In the genomic region with DNA sequence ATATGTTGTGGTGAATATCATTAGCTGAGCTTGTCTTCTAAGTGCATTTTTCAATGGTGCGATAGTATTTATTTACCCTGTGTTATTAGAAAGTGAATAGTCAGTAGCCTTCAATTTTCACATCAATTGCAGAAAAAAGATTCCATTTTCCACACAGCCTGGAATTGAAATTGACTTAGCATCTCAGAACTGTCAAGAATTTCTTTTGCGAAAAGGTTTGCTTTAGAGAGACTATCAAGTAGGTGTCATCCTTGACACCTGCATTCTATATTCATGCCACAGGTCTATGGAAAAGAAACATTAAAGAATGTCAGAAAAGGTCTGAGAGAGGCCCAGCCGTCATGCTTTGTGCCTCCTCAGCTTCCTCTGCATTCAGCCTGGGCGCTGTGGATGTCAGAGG, we compare ENCODE assay signal across 28 cellular contexts.
DNase-seq lines count a peak whose midpoint lies in the region; TF ChIP-seq lines count a peak whose summit lies in the region.
"Had no signal": no experiment of that assay in that cellular context is flagged by ENCODE, and none has a peak within 500 bp of the region (broad histone marks: within the 10 kb centered on the region; RNA-seq: fewer than 3 reads in every experiment).

No MANE protein-coding gene starts in this region.

- peak; percentile 99 for TF ChIP-seq EP300 in neural cell (conservative IDR thresholded peaks at IDR 0.05; ENCODE audit: poor library complexity, severe bottlenecking)

- H3K9me3 ChIP-seq in neural cell (ENCODE audit: low read length), result no peaks in the 10 kb centered on the region
- H3K9me3 ChIP-seq: A549; BE2C; BLaER1; BLaER1 treated with 17β-estradiol and CSF1 and Interleukin-3, amounts not matched to agents 10 nM and 100 nM; Caco-2 had no signal

- H3K9ac ChIP-seq in neural cell (ENCODE audit: low read length), result peak overlapping the region; percentile 28
- H3K9ac ChIP-seq: BLaER1; BLaER1 treated with 17β-estradiol and CSF1 and Interleukin-3, amounts not matched to agents 10 nM and 100 nM had no signal

- H4K20me1 ChIP-seq in neural cell (ENCODE audit: insufficient read depth), result no peaks in the 10 kb centered on the region
- H4K20me1 ChIP-seq: BLaER1; BLaER1 treated with 17β-estradiol and CSF1 and Interleukin-3, amounts not matched to agents 10 nM and 100 nM had no signal

- peak overlapping the region; percentile 35 for H3K4me3 ChIP-seq in neural cell (ENCODE audit: low read length)
- H3K4me3 ChIP-seq: A549; BLaER1; BLaER1 treated with 17β-estradiol and CSF1 and Interleukin-3, amounts not matched to agents 10 nM and 100 nM had no signal

- peak; percentile 48 for TF ChIP-seq RAD21 in neural cell (conservative IDR thresholded peaks at IDR 0.05)

- no peaks in the 10 kb centered on the region for H3K9me2 ChIP-seq in neural cell (ENCODE audit: insufficient read depth, low read length)

- TF ChIP-seq CTCF in neural cell (IDR thresholded peaks at IDR 0.05; ENCODE audit: poor library complexity, severe bottlenecking), result peak; percentile 31

- no peak overlapping the region for H2AFZ ChIP-seq in neural cell (ENCODE audit: low read depth, low read length)

- H3F3A ChIP-seq in neural cell (ENCODE audit: insufficient read depth, low read length, poor library complexity, severe bottlenecking), result peaks cover 5% of the 10 kb centered on the region

- DNase-seq in NCI-H748 (lab: John Stamatoyannopoulos, UW; ENCODE audit: unreplicated experiment), result peak; percentile 53
- no peak for DNase-seq in NCI-H748 treated with DMSO at 0.1 percent for 48 hours (lab: John Stamatoyannopoulos, UW)
- DNase-seq in DMS114 treated with DMSO at 0.1 percent for 48 hours (lab: John Stamatoyannopoulos, UW; ENCODE audit: unreplicated experiment), result no peak
- DNase-seq: 8988T; ACHN; AML-193; BE2C; C1 segment of cervical spinal cord; Caco-2; Calu3; CD4-positive, alpha-beta memory T cell; CD4-positive, alpha-beta T cell; CD4-positive, CD25-positive, alpha-beta regulatory T cell; CD8-positive, alpha-beta memory T cell; CD8-positive, alpha-beta T cell; DMS 273 treated with DMSO at 0.1 percent for 48 hours; DMS153; DMS53; DMS79; DMS79 treated with DMSO at 0.1 percent for 48 hours; DND-41; EL had no signal

- H3K27ac ChIP-seq in neural cell (ENCODE audit: low read length), result peak overlapping the region; percentile 79
- H3K27ac ChIP-seq: 22Rv1; A549; BLaER1; BLaER1 treated with 17β-estradiol and CSF1 and Interleukin-3, amounts not matched to agents 10 nM and 100 nM; C4-2B had no signal

- no peaks in the 10 kb centered on the region for H3K79me2 ChIP-seq in neural cell (replicated peaks; ENCODE audit: insufficient read depth, low read length)

- H3K27me3 ChIP-seq in neural cell (ENCODE audit: insufficient read depth, low read depth, low read length), result no peaks in the 10 kb centered on the region
- H3K27me3 ChIP-seq: BE2C; BLaER1; BLaER1 treated with 17β-estradiol and CSF1 and Interleukin-3, amounts not matched to agents 10 nM and 100 nM had no signal

- peak overlapping the region; percentile 41 for H3K4me2 ChIP-seq in neural cell (ENCODE audit: low read length)
- H3K4me2 ChIP-seq: A549; BLaER1; BLaER1 treated with 17β-estradiol and CSF1 and Interleukin-3, amounts not matched to agents 10 nM and 100 nM had no signal

- H3K36me3 ChIP-seq in neural cell (ENCODE audit: insufficient read depth, low read length), result no peaks in the 10 kb centered on the region
- H3K36me3 ChIP-seq: BE2C had no signal

TF ChIP-seq in neural cell, 6 proteins besides CTCF, POLR2A, EP300 and RAD21:
- no peak for TF ChIP-seq TAF1 (IDR thresholded peaks at IDR 0.05; ENCODE audit: low read depth)
- TF ChIP-seq POLR2AphosphoS5 (IDR thresholded peaks at IDR 0.05), result peak; percentile 77
- no peak for TF ChIP-seq MXI1 (conservative IDR thresholded peaks at IDR 0.05; ENCODE audit: poor library complexity, severe bottlenecking)
- TF ChIP-seq, protein P1, sequence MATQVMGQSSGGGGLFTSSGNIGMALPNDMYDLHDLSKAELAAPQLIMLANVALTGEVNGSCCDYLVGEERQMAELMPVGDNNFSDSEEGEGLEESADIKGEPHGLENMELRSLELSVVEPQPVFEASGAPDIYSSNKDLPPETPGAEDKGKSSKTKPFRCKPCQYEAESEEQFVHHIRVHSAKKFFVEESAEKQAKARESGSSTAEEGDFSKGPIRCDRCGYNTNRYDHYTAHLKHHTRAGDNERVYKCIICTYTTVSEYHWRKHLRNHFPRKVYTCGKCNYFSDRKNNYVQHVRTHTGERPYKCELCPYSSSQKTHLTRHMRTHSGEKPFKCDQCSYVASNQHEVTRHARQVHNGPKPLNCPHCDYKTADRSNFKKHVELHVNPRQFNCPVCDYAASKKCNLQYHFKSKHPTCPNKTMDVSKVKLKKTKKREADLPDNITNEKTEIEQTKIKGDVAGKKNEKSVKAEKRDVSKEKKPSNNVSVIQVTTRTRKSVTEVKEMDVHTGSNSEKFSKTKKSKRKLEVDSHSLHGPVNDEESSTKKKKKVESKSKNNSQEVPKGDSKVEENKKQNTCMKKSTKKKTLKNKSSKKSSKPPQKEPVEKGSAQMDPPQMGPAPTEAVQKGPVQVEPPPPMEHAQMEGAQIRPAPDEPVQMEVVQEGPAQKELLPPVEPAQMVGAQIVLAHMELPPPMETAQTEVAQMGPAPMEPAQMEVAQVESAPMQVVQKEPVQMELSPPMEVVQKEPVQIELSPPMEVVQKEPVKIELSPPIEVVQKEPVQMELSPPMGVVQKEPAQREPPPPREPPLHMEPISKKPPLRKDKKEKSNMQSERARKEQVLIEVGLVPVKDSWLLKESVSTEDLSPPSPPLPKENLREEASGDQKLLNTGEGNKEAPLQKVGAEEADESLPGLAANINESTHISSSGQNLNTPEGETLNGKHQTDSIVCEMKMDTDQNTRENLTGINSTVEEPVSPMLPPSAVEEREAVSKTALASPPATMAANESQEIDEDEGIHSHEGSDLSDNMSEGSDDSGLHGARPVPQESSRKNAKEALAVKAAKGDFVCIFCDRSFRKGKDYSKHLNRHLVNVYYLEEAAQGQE (IDR thresholded peaks at IDR 0.05; ENCODE audit: borderline replicate concordance), result peak; percentile 93
- TF ChIP-seq SMC3 (conservative IDR thresholded peaks at IDR 0.05; ENCODE audit: poor library complexity), result no peak
- no peak for TF ChIP-seq EZH2 (IDR thresholded peaks at IDR 0.05; ENCODE audit: borderline replicate concordance, insufficient read depth, low read length, poor library complexity, severe bottlenecking)
